ENCODE assay signal across 15 cellular contexts in genomic region chr3:150733373-150733935, GRCh38. TPM values are rescaled to one million over a fixed set of nuclear protein-coding genes. Genes with fewer than 3 reads are reported as not detected.
DNase-seq lines count a peak whose midpoint lies in the region; ATAC-seq and TF ChIP-seq lines count a peak whose summit lies in the region.
"Had no signal": no experiment of that assay in that cellular context is flagged by ENCODE, and none has a peak within 500 bp of the region (broad histone marks: within the 10 kb centered on the region; RNA-seq: fewer than 3 reads in every experiment).

No MANE protein-coding gene starts in this region.

- H3K4me3 ChIP-seq in A673 (ENCODE audit: low read depth, low read length, poor library complexity, severe bottlenecking) (peak overlapping the region; percentile 3), Karpas-422 (ENCODE audit: low read length) (no peak overlapping the region), right cardiac atrium (ENCODE audit: low read length) (no peak overlapping the region)
- H3K4me3 ChIP-seq: right lobe of liver had no signal

- peaks cover 11% of the 10 kb centered on the region for H3K79me2 ChIP-seq in Karpas-422 (ENCODE audit: low read length)

- H3K4me3 Mint-ChIP-seq in activated CD8-positive, alpha-beta T cell treated with anti-CD3 and anti-CD28 coated beads for 36 hours = no peak overlapping the region
- H3K4me3 Mint-ChIP-seq: activated T-cell treated with anti-CD3 and anti-CD28 coated beads, Interleukin-2, amount 50 U/mL, for 4 hours had no signal

- no peaks in the 10 kb centered on the region for H3K27me3 Mint-ChIP-seq in activated CD8-positive, alpha-beta T cell treated with anti-CD3 and anti-CD28 coated beads for 36 hours

- H3K27ac ChIP-seq in A673 (ENCODE audit: low read depth, low read length, poor library complexity, severe bottlenecking) (peak overlapping the region; percentile 68), Karpas-422 (ENCODE audit: low read length) (no peak overlapping the region), right cardiac atrium (ENCODE audit: low read length) (no peak overlapping the region)

- H3K4me2 ChIP-seq in Karpas-422 (ENCODE audit: low read depth, low read length, poor library complexity, severe bottlenecking) = no peak overlapping the region

- no peaks in the 10 kb centered on the region for H3K9me2 ChIP-seq in Karpas-422 (replicated peaks; ENCODE audit: insufficient read depth, low read length)

- H3K36me3 ChIP-seq in A673 (ENCODE audit: insufficient read depth, low read length, poor library complexity, severe bottlenecking) (no peaks in the 10 kb centered on the region), Karpas-422 (ENCODE audit: insufficient read depth, low read length) (peaks cover 12% of the 10 kb centered on the region; the same call in 1 of the 2 replicates)
- H3K36me3 ChIP-seq: right lobe of liver had no signal

- no peaks in the 10 kb centered on the region for H3K9me3 Mint-ChIP-seq in activated CD8-positive, alpha-beta T cell treated with anti-CD3 and anti-CD28 coated beads for 36 hours
- H3K9me3 Mint-ChIP-seq: activated T-cell treated with anti-CD3 and anti-CD28 coated beads, Interleukin-2, amount 50 U/mL, for 4 hours had no signal

- no peak overlapping the region for H3K9ac ChIP-seq in Karpas-422 (ENCODE audit: low read length)

- no peaks in the 10 kb centered on the region for H3K9me3 ChIP-seq in A673 (ENCODE audit: low read depth, low read length, poor library complexity, severe bottlenecking)
- H3K9me3 ChIP-seq in Karpas-422 (ENCODE audit: low read length) = no peaks in the 10 kb centered on the region
- H3K9me3 ChIP-seq in right cardiac atrium (ENCODE audit: control insufficient read depth, low read length) = no peaks in the 10 kb centered on the region
- H3K9me3 ChIP-seq: right lobe of liver had no signal

- H3K27me3 ChIP-seq in A673 (replicated peaks; ENCODE audit: insufficient read depth, low read depth, low read length, poor library complexity) (no peaks in the 10 kb centered on the region), Karpas-422 (ENCODE audit: low read length) (no peaks in the 10 kb centered on the region), right cardiac atrium (ENCODE audit: control insufficient read depth, insufficient read depth) (no peaks in the 10 kb centered on the region)
- H3K27me3 ChIP-seq: right lobe of liver had no signal

- DNase-seq in A673 (ENCODE audit: low spot score) = peak; percentile 98
- DNase-seq in Karpas-422 = peak; percentile 68
- peak; percentile 20 for DNase-seq in activated CD8-positive, alpha-beta T cell treated with anti-CD3 and anti-CD28 coated beads for 36 hours
- no peak for DNase-seq in right cardiac atrium
- no peak for DNase-seq in stimulated activated CD4-positive, alpha-beta T cell treated with anti-CD3 and anti-CD28 coated beads, Interleukin-15, amount 100 ng/mL, for 24 hours
- DNase-seq in stimulated activated CD4-positive, alpha-beta T cell treated with anti-CD3 and anti-CD28 coated beads, Interleukin-2, amount 100 ng/mL, for 48 hours = no peak
- DNase-seq in GM13976 (ENCODE audit: low spot score) = no peak
- DNase-seq in NCI-H1092 treated with DMSO at 0.1 percent for 48 hours (lab: John Stamatoyannopoulos, UW) = no peak
- DNase-seq: activated T-cell treated with anti-CD3 and anti-CD28 coated beads, Interleukin-2, amount 50 U/mL, for 4 hours; anterior cingulate cortex; DMS79 treated with DMSO at 0.1 percent for 48 hours; RPMI8226 had no signal

- H4K20me1 ChIP-seq in Karpas-422 (ENCODE audit: insufficient read depth, low read depth, low read length) = peaks cover 49% of the 10 kb centered on the region

- no peak for ATAC-seq in activated CD8-positive, alpha-beta T cell treated with anti-CD3 and anti-CD28 coated beads for 36 hours
- ATAC-seq in right cardiac atrium = peak; percentile 16 to 47
- ATAC-seq: activated T-cell treated with anti-CD3 and anti-CD28 coated beads, Interleukin-2, amount 50 U/mL, for 4 hours had no signal

- in situ Hi-C loops in GM13976 (cut with MboI; ENCODE audit: low sequenced_read_pairs, unreplicated experiment) = no loop called here

- peaks cover 72% of the 10 kb centered on the region for H3K4me1 ChIP-seq in A673 (ENCODE audit: insufficient read depth, low read length, poor library complexity, severe bottlenecking)
- peaks cover 43% of the 10 kb centered on the region for H3K4me1 ChIP-seq in Karpas-422 (ENCODE audit: low read length)
- peaks cover 10% of the 10 kb centered on the region for H3K4me1 ChIP-seq in right cardiac atrium (ENCODE audit: control insufficient read depth, insufficient read depth, low read length)

- H3K27ac Mint-ChIP-seq in activated CD8-positive, alpha-beta T cell treated with anti-CD3 and anti-CD28 coated beads for 36 hours = no peak overlapping the region

- no TSS peak for BruUV-seq in A673 (replicated peaks; lab: Mats Ljungman, UMichigan)

- peaks cover 30% of the 10 kb centered on the region for H3K4me1 Mint-ChIP-seq in activated CD8-positive, alpha-beta T cell treated with anti-CD3 and anti-CD28 coated beads for 36 hours (ENCODE audit: low read depth)

- POLR2A ChIA-PET in A673 (lab: Charles Lee; ENCODE audit: low non-redundant PET) = no interaction called here
- POLR2A ChIA-PET in activated CD8-positive, alpha-beta T cell treated with anti-CD3 and anti-CD28 coated beads for 36 hours (lab: Charles Lee) = interaction anchor here (2.6 to 3.0 kb wide), 2 partner anchors 26 to 31 kb away, joined by 8 to 11 read pairs; partner anchors contain the start of gene SIAH2

- TF ChIP-seq CTCF in A673 (conservative IDR thresholded peaks at IDR 0.05; ENCODE audit: low read depth, low read length) (0 out of 2 replicates have a peak, but pooled peaks have one; percentile 31), GM13976 (IDR thresholded peaks at IDR 0.05; ENCODE audit: borderline replicate concordance, control extremely low read depth, extremely low read depth, insufficient read depth, missing control alignments) (no peak)
- TF ChIP-seq CTCF in activated CD8-positive, alpha-beta T cell treated with anti-CD3 and anti-CD28 coated beads for 36 hours (IDR thresholded peaks at IDR 0.05) = no peak

- CTCF ChIA-PET in A673 (lab: Charles Lee) = no interaction called here
- CTCF ChIA-PET in activated CD8-positive, alpha-beta T cell treated with anti-CD3 and anti-CD28 coated beads for 36 hours (lab: Charles Lee) = interaction anchor here (0.9 kb wide), 1 partner anchor 12 kb away, joined by 3 read pairs; no protein-coding TSS in a partner anchor

- intact Hi-C loops in A673 (cut with micrococcal nuclease; ENCODE audit: unreplicated experiment) = no loop called here
- intact Hi-C loops in activated CD8-positive, alpha-beta T cell treated with anti-CD3 and anti-CD28 coated beads for 36 hours (cut with micrococcal nuclease) = no loop called here
- intact Hi-C loops in right cardiac atrium (cut with DNase I) = no loop called here

- 32% methylated on average over 8 of the region's 8 CpGs for WGBS in right cardiac atrium

- H3K36me3 Mint-ChIP-seq in activated CD8-positive, alpha-beta T cell treated with anti-CD3 and anti-CD28 coated beads for 36 hours (ENCODE audit: low read depth) = peaks cover 19% of the 10 kb centered on the region

- no peak overlapping the region for H2AFZ ChIP-seq in Karpas-422 (ENCODE audit: low read length)

RNA-seq across cellular contexts. Expression of gene SIAH2, which starts 29.5 kb away (rescaled TPM):
- 26.8 and 28.8 TPM in 2 replicates for total RNA-seq in A673 (2021)
- total RNA-seq in Karpas-422 (2014; rRNA removed; shearing (Covaris generic); ENCODE audit: low replicate concordance) = 160 and 323 TPM in 2 replicates
- total RNA-seq in activated CD8-positive, alpha-beta T cell treated with anti-CD3 and anti-CD28 coated beads for 36 hours = 10 to 100 TPM; 90.3 to 91.1 TPM
- total RNA-seq in right cardiac atrium = 10 to 100 TPM; 15.4 to 18.6 (median 18.2) TPM
- polyA plus RNA-seq in right cardiac atrium = 9.9 TPM

RNA-seq across cellular contexts. Expression of gene ERICH6, which starts 29.7 kb away (rescaled TPM):
- total RNA-seq in A673 (2021) = 0.24 and 0.32 TPM in 2 replicates
- total RNA-seq in Karpas-422 (2014; rRNA removed; shearing (Covaris generic); ENCODE audit: low replicate concordance) = 0.22 TPM in 1 of 2 replicates, not detected in the other
- not detected for total RNA-seq in activated CD8-positive, alpha-beta T cell treated with anti-CD3 and anti-CD28 coated beads for 36 hours
- under 1 TPM in 2 of 4 donors, not detected in 2; 0.35 to 0.37 TPM for total RNA-seq in right cardiac atrium
- not detected for polyA plus RNA-seq in right cardiac atrium
- total RNA-seq: activated T-cell treated with anti-CD3 and anti-CD28 coated beads, Interleukin-2, amount 50 U/mL, for 4 hours; myocyte; NCI-H460 had no signal

Comparison
In these comparisons a context has a peak if more than half of its experiments do, and no peak if none do; other contexts are left out.
1. DNase-seq: peak in A673 (single experiment), Karpas-422 (single experiment) and activated CD8-positive, alpha-beta T cell treated with anti-CD3 and anti-CD28 coated beads for 36 hours (single experiment); none in right cardiac atrium (0 of 3), stimulated activated CD4-positive, alpha-beta T cell treated with anti-CD3 and anti-CD28 coated beads, Interleukin-15, amount 100 ng/mL, for 24 hours (single experiment), stimulated activated CD4-positive, alpha-beta T cell treated with anti-CD3 and anti-CD28 coated beads, Interleukin-2, amount 100 ng/mL, for 48 hours (0 of 2), GM13976 (single experiment) and NCI-H1092 treated with DMSO at 0.1 percent for 48 hours (single experiment).